25 cellular contexts compared by ENCODE assay signal in the genomic region with DNA sequence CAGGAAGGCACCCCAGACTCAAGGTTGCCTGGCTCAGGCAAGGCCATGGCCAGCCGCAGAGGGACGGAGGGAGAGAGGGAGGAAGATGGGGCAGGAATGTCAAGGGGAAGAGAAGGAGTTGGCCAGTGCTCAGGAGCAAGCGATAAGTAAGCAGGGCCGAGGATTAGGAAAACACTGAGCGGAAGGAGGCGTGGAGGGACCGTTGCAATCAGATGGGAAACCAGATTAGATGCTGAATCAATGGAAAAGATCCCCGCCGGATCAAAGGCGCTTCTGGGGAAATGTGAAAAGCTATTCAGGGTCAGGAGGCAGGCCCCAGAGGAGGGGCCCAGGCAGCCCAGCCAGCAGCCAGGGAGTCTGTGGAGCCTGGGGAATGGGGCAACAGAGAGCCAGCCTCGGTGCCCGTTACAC. TPM values are rescaled to one million over a fixed set of nuclear protein-coding genes. Genes with fewer than 3 reads are reported as not detected.
"Had no signal": no experiment of that assay in that cellular context is flagged by ENCODE, and none has a peak within 500 bp of the region (broad histone marks: within the 10 kb centered on the region; RNA-seq: fewer than 3 reads in every experiment).

No MANE protein-coding gene starts in this region.

- H3K4me3 Mint-ChIP-seq: activated CD8-positive, alpha-beta T cell treated with anti-CD3 and anti-CD28 coated beads, Interleukin-2, amount 10 ng/mL, durations not matched to agents 7 days and 5 days; activated naive CD4-positive, alpha-beta T cell treated with anti-CD3 and anti-CD28 coated beads, Interleukin-2, amount 50 U/mL, for 24 hours; brain; effector memory CD8-positive, alpha-beta T cell; natural killer cell treated with Interleukin-12 subunit alpha and Interleukin-12 subunit beta and Interleukin-15 and Interleukin-18, amount 100 ng/mL, for 72 hours; stimulated activated naive B cell treated with anti-CD40 and anti-IgM and Interleukin-4, amounts not matched to agents 10 μg/mL and 1 μg/mL and 100 μg/mL, for 72 hours had no signal

- DNase-seq: activated CD4-positive, alpha-beta T cell treated with anti-CD3 and anti-CD28 coated beads for 1 hour; activated CD4-positive, alpha-beta T cell treated with anti-CD3 and anti-CD28 coated beads, Interleukin-2, amount 50 U/mL, for 1 hour; activated CD8-positive, alpha-beta T cell treated with anti-CD3 and anti-CD28 coated beads, Interleukin-2, amount 10 ng/mL, durations not matched to agents 7 days and 5 days; activated gamma-delta T cell treated with Interleukin-2 at 50 U/mL for 16 hours; aorta; caudate nucleus; effector memory CD8-positive, alpha-beta T cell; hypothalamus; left colon; mammary epithelial cell; nucleus accumbens; sigmoid colon; stimulated activated CD4-positive, alpha-beta T cell treated with anti-CD3 and anti-CD28 coated beads, Interleukin-2, amount 100 ng/mL, for 48 hours; stimulated activated CD8-positive, alpha-beta memory T cell treated with anti-CD3 and anti-CD28 coated beads, Interleukin-4, amount 100 ng/mL, for 48 hours; stimulated activated naive B cell treated with anti-CD40 and anti-IgM and Interleukin-4, amounts not matched to agents 10 μg/mL and 1 μg/mL and 100 μg/mL, for 72 hours; T-helper 1 cell; testis; upper lobe of left lung had no signal

- H2AFZ ChIP-seq: parathyroid adenoma had no signal

- H3K4me2 ChIP-seq: smooth muscle cell had no signal

- H3K27me3 ChIP-seq: testis, upper lobe of left lung had no signal

- H3K4me3 ChIP-seq: esophagus muscularis mucosa, sigmoid colon, smooth muscle cell, testis, upper lobe of left lung had no signal

- H3K4me1 Mint-ChIP-seq: activated naive CD4-positive, alpha-beta T cell treated with anti-CD3 and anti-CD28 coated beads, Interleukin-2, amount 50 U/mL, for 24 hours had no signal

- H3K27ac Mint-ChIP-seq: activated CD8-positive, alpha-beta T cell treated with anti-CD3 and anti-CD28 coated beads, Interleukin-2, amount 10 ng/mL, durations not matched to agents 7 days and 5 days; activated naive CD4-positive, alpha-beta T cell treated with anti-CD3 and anti-CD28 coated beads, Interleukin-2, amount 50 U/mL, for 24 hours; effector memory CD8-positive, alpha-beta T cell; natural killer cell treated with Interleukin-12 subunit alpha and Interleukin-12 subunit beta and Interleukin-15 and Interleukin-18, amount 100 ng/mL, for 72 hours; stimulated activated naive B cell treated with anti-CD40 and anti-IgM and Interleukin-4, amounts not matched to agents 10 μg/mL and 1 μg/mL and 100 μg/mL, for 72 hours had no signal

- H3K79me2 ChIP-seq: parathyroid adenoma had no signal

- H3K4me1 ChIP-seq: parathyroid adenoma, sigmoid colon had no signal

- H3K27ac ChIP-seq: esophagus muscularis mucosa, parathyroid adenoma, sigmoid colon, testis had no signal

- H3K9me3 ChIP-seq: esophagus muscularis mucosa, sigmoid colon, testis, upper lobe of left lung had no signal

- H3K36me3 ChIP-seq: esophagus muscularis mucosa, sigmoid colon, upper lobe of left lung had no signal

- ATAC-seq: activated CD8-positive, alpha-beta T cell treated with anti-CD3 and anti-CD28 coated beads, Interleukin-2, amount 10 ng/mL, durations not matched to agents 7 days and 5 days; effector memory CD8-positive, alpha-beta T cell; natural killer cell treated with Interleukin-12 subunit alpha and Interleukin-12 subunit beta and Interleukin-15 and Interleukin-18, amount 100 ng/mL, for 72 hours; stimulated activated naive B cell treated with anti-CD40 and anti-IgM and Interleukin-4, amounts not matched to agents 10 μg/mL and 1 μg/mL and 100 μg/mL, for 72 hours had no signal

- H3K36me3 Mint-ChIP-seq: activated naive CD4-positive, alpha-beta T cell treated with anti-CD3 and anti-CD28 coated beads, Interleukin-2, amount 50 U/mL, for 24 hours; brain; natural killer cell treated with Interleukin-12 subunit alpha and Interleukin-12 subunit beta and Interleukin-15 and Interleukin-18, amount 100 ng/mL, for 72 hours had no signal

- H3K9me3 Mint-ChIP-seq: activated naive CD4-positive, alpha-beta T cell treated with anti-CD3 and anti-CD28 coated beads, Interleukin-2, amount 50 U/mL, for 24 hours; natural killer cell treated with Interleukin-12 subunit alpha and Interleukin-12 subunit beta and Interleukin-15 and Interleukin-18, amount 100 ng/mL, for 72 hours had no signal

- H3K27me3 Mint-ChIP-seq: activated naive CD4-positive, alpha-beta T cell treated with anti-CD3 and anti-CD28 coated beads, Interleukin-2, amount 50 U/mL, for 24 hours had no signal

- H3K9ac ChIP-seq: parathyroid adenoma had no signal

RNA-seq across cellular contexts. Expression of gene MYEOV, which starts 26.6 kb away (rescaled TPM):
- total RNA-seq: activated CD8-positive, alpha-beta T cell treated with anti-CD3 and anti-CD28 coated beads, Interleukin-2, amount 10 ng/mL, durations not matched to agents 7 days and 5 days; esophagus muscularis mucosa; frontal cortex; natural killer cell treated with Interleukin-12 subunit alpha and Interleukin-12 subunit beta and Interleukin-15 and Interleukin-18, amount 100 ng/mL, for 72 hours; sigmoid colon; smooth muscle cell had no signal
- polyA plus RNA-seq: aorta had no signal
